Comparison of ENCODE assay signal across 1 cellular context in genomic region chr6:11202513-11203305, GRCh38.
TF ChIP-seq lines count a peak whose summit lies in the region.

No MANE protein-coding gene starts in this region.

TF ChIP-seq in GM23338, 12 proteins besides CTCF, POLR2A, EP300 and RAD21 (continued from another document):
- TF ChIP-seq REST (IDR thresholded peaks at IDR 0.05; ENCODE audit: unreplicated experiment) (no peak), CREB1 (CRISPR knock-in tag; IDR thresholded peaks at IDR 0.05; ENCODE audit: low read depth) (no peak), POLR2AphosphoS5 (IDR thresholded peaks at IDR 0.05; ENCODE audit: low read depth) (no peak), NANOG (IDR thresholded peaks at IDR 0.05; ENCODE audit: borderline replicate concordance) (no peak), EZH2 (IDR thresholded peaks at IDR 0.05; ENCODE audit: low read depth, unreplicated experiment) (no peak), EZH2phosphoT487 (IDR thresholded peaks at IDR 0.05; ENCODE audit: unreplicated experiment) (no peak), ZNF114 (CRISPR knock-in tag; IDR thresholded peaks at IDR 0.05) (no peak), JUNB (IDR thresholded peaks at IDR 0.05; ENCODE audit: unreplicated experiment) (no peak), STAT1 (IDR thresholded peaks at IDR 0.05; ENCODE audit: unreplicated experiment) (no peak), ZNF331 (CRISPR knock-in tag; IDR thresholded peaks at IDR 0.05; ENCODE audit: low read depth) (no peak), ZNF462 (CRISPR knock-in tag; IDR thresholded peaks at IDR 0.05) (no peak; the same call in 1 of the 2 replicates)
